In genomic region chr16:56113223-56113622, GRCh38 we compare ENCODE assay signal across 17 cellular contexts.
"Had no signal": no experiment of that assay in that cellular context is flagged by ENCODE, and none has a peak within 500 bp of the region (broad histone marks: within the 10 kb centered on the region; RNA-seq: fewer than 3 reads in every experiment).

No MANE protein-coding gene starts in this region.

- DNase-seq: activated B cell treated with CpG ODN at 0.5 μM for 24 hours; activated CD4-positive, alpha-beta T cell treated with anti-CD3 and anti-CD28 coated beads, Interleukin-2, amount 10 ng/mL, durations not matched to agents 7 days and 5 days; activated CD8-positive, alpha-beta memory T cell treated with anti-CD3 and anti-CD28 coated beads for 24 hours; activated naive CD8-positive, alpha-beta T cell treated with anti-CD3 and anti-CD28 coated beads, Interleukin-2, amount 10 ng/mL, durations not matched to agents 7 days and 5 days; cortex of kidney; effector CD4-positive, alpha-beta T cell; foreskin melanocyte; left cardiac atrium; posterior cingulate gyrus; retina; small intestine; stimulated activated CD4-positive, alpha-beta T cell treated with anti-CD3 and anti-CD28 coated beads, Interleukin-4, amount 100 ng/mL, for 4 hours; stimulated activated CD8-positive, alpha-beta memory T cell treated with anti-CD3 and anti-CD28 coated beads, Interleukin-4, amount 100 ng/mL, for 48 hours; stimulated activated naive CD4-positive, alpha-beta T cell treated with Interleukin-2 at 50 U/mL for 16 hours; T-helper 2 cell had no signal

- H3K4me3 ChIP-seq: lung had no signal

- H3K36me3 ChIP-seq: neutrophil had no signal

- H3K9me3 ChIP-seq: neutrophil had no signal

- H3K27ac ChIP-seq: neutrophil had no signal
